ENCODE assay signal across 13 cellular contexts in genomic region chr1:228178737-228179720, GRCh38. TPM values are rescaled to one million over a fixed set of nuclear protein-coding genes. Genes with fewer than 3 reads are reported as not detected.
DNase-seq lines count a peak whose midpoint lies in the region; ATAC-seq and TF ChIP-seq lines count a peak whose summit lies in the region.
"Had no signal": no experiment of that assay in that cellular context is flagged by ENCODE, and none has a peak within 500 bp of the region (broad histone marks: within the 10 kb centered on the region; RNA-seq: fewer than 3 reads in every experiment).

No MANE protein-coding gene starts in this region.

- peaks cover 3% of the 10 kb centered on the region for H3K27me3 Mint-ChIP-seq in nephron progenitor cell (ENCODE audit: low read depth, poor library complexity)

- H3K27me3 ChIP-seq in right cardiac atrium (ENCODE audit: control insufficient read depth, insufficient read depth): no peaks in the 10 kb centered on the region
- no peaks in the 10 kb centered on the region for H3K27me3 ChIP-seq in right atrium auricular region
- no peaks in the 10 kb centered on the region for H3K27me3 ChIP-seq in colonic mucosa
- no peaks in the 10 kb centered on the region for H3K27me3 ChIP-seq in aorta (ENCODE audit: control insufficient read depth in 1 of 2, insufficient read depth in 2 of 2, low read length in 1 of 2)
- no peaks in the 10 kb centered on the region for H3K27me3 ChIP-seq in PC-3 (ENCODE audit: low read length)
- H3K27me3 ChIP-seq: neural progenitor cell had no signal

- BruUV-seq in PC-3 (replicated peaks; lab: Mats Ljungman, UMichigan): no TSS peak

- DNase-seq in right cardiac atrium (peak in 2 of 3 donors; percentile 36 to 66), right atrium auricular region (ENCODE audit: low spot score) (no peak), colonic mucosa (no peak), nephron progenitor cell (no peak), aorta (peak in 1 of 2 donors; percentile 51), amygdala (lab: John Stamatoyannopoulos, UW) (no peak), PC-3 (no peak)
- no peak for DNase-seq in stimulated activated CD4-positive, alpha-beta T cell treated with anti-CD3 and anti-CD28 coated beads, Interleukin-12 subunit alpha, Interleukin-12 subunit beta, amount 100 ng/mL, for 4 hours
- DNase-seq: Karpas-422, NCI-H1694 treated with DMSO at 0.1 percent for 48 hours, NCI-H82 had no signal

- H3K36me3 ChIP-seq in right atrium auricular region: peaks cover 18% of the 10 kb centered on the region
- H3K36me3 ChIP-seq in colonic mucosa: no peaks in the 10 kb centered on the region
- H3K36me3 ChIP-seq in aorta (ENCODE audit: control insufficient read depth in 1 of 2, insufficient read depth in 2 of 2, low read length in 1 of 2): no peaks in the 10 kb centered on the region
- no peaks in the 10 kb centered on the region for H3K36me3 ChIP-seq in PC-3 (ENCODE audit: low read depth, low read length)
- H3K36me3 ChIP-seq: neural progenitor cell had no signal

- no peak overlapping the region for H3K4me2 ChIP-seq in PC-3 (ENCODE audit: low read length)
- H3K4me2 ChIP-seq: neural progenitor cell had no signal

- intact Hi-C loops in right cardiac atrium (cut with DNase I): no loop called here
- intact Hi-C loops in colonic mucosa (cut with DNase I): no loop called here
- intact Hi-C loops in aorta (cut with DNase I): loop anchor here in 1 of 2 donors (5.0 kb wide), 1 partner anchor 52 kb away; no protein-coding TSS in a partner anchor
- intact Hi-C loops in PC-3 (cut with micrococcal nuclease): no loop called here

- no peaks in the 10 kb centered on the region for H3K9me2 ChIP-seq in PC-3 (replicated peaks; ENCODE audit: low read length)

- H2AFZ ChIP-seq in PC-3 (ENCODE audit: low read length): no peak overlapping the region
- H2AFZ ChIP-seq: neural progenitor cell had no signal

- H3K9me3 Mint-ChIP-seq in nephron progenitor cell: no peaks in the 10 kb centered on the region
- H3K9me3 Mint-ChIP-seq: neural progenitor cell had no signal

- POLR2A ChIA-PET in PC-3 (lab: Charles Lee; ENCODE audit: unreplicated experiment): no interaction called here

- peaks cover 4% of the 10 kb centered on the region; the same call in 1 of the 2 replicates for H4K20me1 ChIP-seq in PC-3 (ENCODE audit: low read length)

- H3K4me1 ChIP-seq in right cardiac atrium (ENCODE audit: control insufficient read depth, insufficient read depth, low read length) (no peaks in the 10 kb centered on the region), right atrium auricular region (no peaks in the 10 kb centered on the region), colonic mucosa (no peaks in the 10 kb centered on the region), aorta (ENCODE audit: control insufficient read depth in 1 of 2, insufficient read depth in 2 of 2, low read length in 2 of 2) (no peaks in the 10 kb centered on the region), PC-3 (ENCODE audit: insufficient read depth, low read length) (no peaks in the 10 kb centered on the region)
- H3K4me1 ChIP-seq: neural progenitor cell had no signal

- no peaks in the 10 kb centered on the region for H3F3A ChIP-seq in PC-3 (ENCODE audit: low read length, unreplicated experiment)

- no peaks in the 10 kb centered on the region for H3K79me2 ChIP-seq in PC-3 (ENCODE audit: low read length)

- ATAC-seq in right cardiac atrium (peak; percentile 44 to 83), aorta (ENCODE audit: low FRiP score) (peak; percentile 28), PC-3 (no peak)

- no peaks in the 10 kb centered on the region for H3K9me3 ChIP-seq in right cardiac atrium (ENCODE audit: control insufficient read depth, low read length)
- H3K9me3 ChIP-seq in right atrium auricular region: no peaks in the 10 kb centered on the region
- no peaks in the 10 kb centered on the region for H3K9me3 ChIP-seq in colonic mucosa
- H3K9me3 ChIP-seq in aorta (ENCODE audit: control insufficient read depth, low read length): no peaks in the 10 kb centered on the region
- no peaks in the 10 kb centered on the region for H3K9me3 ChIP-seq in PC-3 (ENCODE audit: low read length)

- TF ChIP-seq CTCF in right atrium auricular region (IDR thresholded peaks at IDR 0.05) (no peak), colonic mucosa (IDR thresholded peaks at IDR 0.05) (no peak), nephron progenitor cell (IDR thresholded peaks at IDR 0.05) (no peak), PC-3 (conservative IDR thresholded peaks at IDR 0.05; ENCODE audit: low read depth, low read length) (no peak)

- no peak overlapping the region for H3K4me3 Mint-ChIP-seq in nephron progenitor cell
- H3K4me3 Mint-ChIP-seq: neural progenitor cell had no signal

- H3K27ac ChIP-seq in right cardiac atrium (ENCODE audit: low read length) (no peak overlapping the region), right atrium auricular region (no peak overlapping the region), colonic mucosa (peak overlapping the region; percentile 55), aorta (ENCODE audit: low read depth in 1 of 2, low read length in 2 of 2) (no peak overlapping the region), PC-3 (ENCODE audit: low read length) (no peak overlapping the region)
- H3K27ac ChIP-seq: neural progenitor cell, VCaP had no signal

- H3K27ac Mint-ChIP-seq in nephron progenitor cell: peak overlapping the region; percentile 82
- H3K27ac Mint-ChIP-seq: neural progenitor cell had no signal

- H3K4me1 Mint-ChIP-seq in nephron progenitor cell: peaks cover 4% of the 10 kb centered on the region

- H3K9ac ChIP-seq in colonic mucosa (ENCODE audit: low read depth in 2 of 2, low read length in 2 of 2): no peak overlapping the region
- no peak overlapping the region for H3K9ac ChIP-seq in PC-3 (ENCODE audit: low read length)
- H3K9ac ChIP-seq: neural progenitor cell had no signal

- H3K4me3 ChIP-seq in right cardiac atrium (ENCODE audit: low read length) (no peak overlapping the region), right atrium auricular region (no peak overlapping the region), colonic mucosa (no peak overlapping the region), aorta (ENCODE audit: low read length in 2 of 2) (no peak overlapping the region), PC-3 (ENCODE audit: low read length) (no peak overlapping the region)
- H3K4me3 ChIP-seq: neural progenitor cell had no signal

- H3K36me3 Mint-ChIP-seq in nephron progenitor cell (ENCODE audit: low read depth): no peaks in the 10 kb centered on the region

- whole genome bisulfite sequencing in right cardiac atrium: 74% methylated on average over 12 of the region's 12 CpGs
- 65 to 73% methylated on average over 12 of the region's 12 CpGs for WGBS in aorta, 2 donors

- CTCF ChIA-PET in PC-3 (lab: Charles Lee): interaction anchor here (1.0 kb wide), 1 partner anchor 180 kb away, joined by 4 read pairs; no protein-coding TSS in a partner anchor

RNA-seq across cellular contexts. Expression of gene IBA57, which starts 13.4 kb away (rescaled TPM):
- total RNA-seq in right cardiac atrium (10 to 100 TPM in 2 of 4 donors, 1 to 10 TPM in 2; 8.3 to 12.0 (median 10.3) TPM), right atrium auricular region (1 to 10 TPM; 6.7 to 7.1 TPM), colonic mucosa (10 to 100 TPM; 11.0 to 16.9 TPM), aorta (10 to 100 TPM in 1 of 2 donors, 1 to 10 TPM in 1; 7.8 to 11.1 TPM), PC-3 (2014; rRNA removed) (13.3 and 18.3 TPM in 2 replicates)
- polyA plus RNA-seq in right cardiac atrium (4.5 TPM), aorta (1 to 10 TPM in 1 of 2 donors, under 1 TPM in 1; 0.95 to 1.8 TPM)

RNA-seq across cellular contexts. Expression of gene OBSCN, which starts 28.8 kb away (rescaled TPM):
- total RNA-seq in right cardiac atrium (100 to 1,000 TPM; 144 to 196 (median 183) TPM), right atrium auricular region (100 to 1,000 TPM; 159 to 317 TPM), colonic mucosa (1 to 10 TPM; 3.6 to 7.9 TPM), aorta (10 to 100 TPM in 1 of 2 donors, 1 to 10 TPM in 1; 5.9 to 19.3 TPM), PC-3 (2014; rRNA removed) (29.1 and 42.7 TPM in 2 replicates)
- polyA plus RNA-seq in right cardiac atrium (234 TPM), aorta (1 to 10 TPM; 2.0 to 6.9 TPM)

RNA-seq across cellular contexts. Expression of gene GJC2, which starts 29.3 kb away (rescaled TPM):
- total RNA-seq in right cardiac atrium (1 to 10 TPM; 1.2 to 2.2 (median 1.7) TPM), right atrium auricular region (1 to 10 TPM in 1 of 2 donors, under 1 TPM in 1; 0.93 to 2.3 TPM), colonic mucosa (1 to 10 TPM in 1 of 2 donors, under 1 TPM in 1; 0.69 to 1.2 TPM), aorta (1 to 10 TPM; 4.3 to 4.5 TPM), PC-3 (2014; rRNA removed) (1.2 and 2.2 TPM in 2 replicates)
- polyA plus RNA-seq in right cardiac atrium (1.3 TPM), aorta (under 1 TPM; 0.50 to 0.87 TPM)

RNA-seq across cellular contexts. Expression of gene GUK1, which starts 39.0 kb away (rescaled TPM):
- total RNA-seq in right cardiac atrium (100 to 1,000 TPM; 151 to 202 (median 169) TPM), right atrium auricular region (100 to 1,000 TPM; 179 to 277 TPM), colonic mucosa (100 to 1,000 TPM; 178 to 221 TPM), aorta (100 to 1,000 TPM; 247 to 248 TPM), PC-3 (2014; rRNA removed) (996 and 1,117 TPM in 2 replicates)
- polyA plus RNA-seq in right cardiac atrium (315 TPM), aorta (100 to 1,000 TPM; 660 to 973 TPM)

Comparison
In these comparisons a context has a peak if more than half of its experiments do, and no peak if none do; other contexts are left out.
1. DNase-seq: peak in right cardiac atrium (2 of 3); none in right atrium auricular region (single experiment), colonic mucosa (single experiment), nephron progenitor cell (single experiment), amygdala (0 of 56), stimulated activated CD4-positive, alpha-beta T cell treated with anti-CD3 and anti-CD28 coated beads, Interleukin-12 subunit alpha, Interleukin-12 subunit beta, amount 100 ng/mL, for 4 hours (single experiment) and PC-3 (single experiment).